In the genomic region with DNA sequence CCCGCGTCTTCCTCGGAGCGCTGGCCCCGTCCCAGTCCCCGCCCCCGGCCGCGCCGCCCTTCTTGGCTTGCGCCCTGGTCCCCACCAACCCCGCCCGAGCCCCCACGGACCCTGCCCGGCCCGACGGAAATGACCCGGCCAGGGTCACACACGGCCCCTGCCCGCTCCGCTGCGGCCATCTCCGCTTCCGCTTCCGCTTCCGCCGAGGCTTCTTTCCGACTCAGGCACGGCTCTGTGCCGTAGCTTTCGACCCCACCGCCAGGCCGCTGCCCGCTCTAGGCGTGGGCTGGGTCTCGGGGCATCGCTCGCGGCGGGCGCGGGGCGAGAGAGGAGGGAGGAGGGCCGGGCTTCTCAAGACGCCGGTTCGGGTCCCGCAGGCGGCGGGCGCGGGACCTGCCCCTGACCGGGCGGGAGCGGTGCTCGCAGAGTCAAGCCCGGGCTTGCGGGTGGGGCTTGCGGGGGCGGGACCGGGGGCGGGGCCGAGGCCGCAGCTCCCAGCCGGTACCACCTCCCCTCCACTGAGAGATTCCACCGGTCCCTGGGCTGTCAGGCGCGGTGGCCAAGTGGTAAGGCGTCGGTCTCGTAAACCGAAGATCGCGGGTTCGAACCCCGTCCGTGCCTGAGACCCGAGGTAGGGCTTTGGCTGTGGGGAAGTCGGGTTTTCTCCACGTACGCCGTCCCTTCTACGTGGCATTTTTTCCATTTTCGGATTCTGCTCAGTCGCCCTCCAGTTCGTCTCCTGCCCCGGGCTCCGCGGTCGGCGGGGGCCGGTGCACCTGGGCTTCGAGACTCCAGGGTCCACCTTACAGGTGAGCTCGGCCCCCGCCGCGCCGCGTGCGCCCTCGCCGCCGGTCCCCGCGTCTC, we compare ENCODE assay signal across 8 cellular contexts.
DNase-seq lines count a peak whose midpoint lies in the region; ATAC-seq, FAIRE-seq and TF ChIP-seq lines count a peak whose summit lies in the region.

No MANE protein-coding gene starts in this region.

- TF ChIP-seq CTCF in GM13976 (IDR thresholded peaks at IDR 0.05; ENCODE audit: borderline replicate concordance, control extremely low read depth, extremely low read depth, insufficient read depth, missing control alignments) (no peak), right atrium auricular region (IDR thresholded peaks at IDR 0.05) (no peak)

- no peaks in the 10 kb centered on the region for H3K36me3 Mint-ChIP-seq in T-helper 17 cell (ENCODE audit: low read depth)

- peak overlapping the region; percentile 88 for H3K27ac Mint-ChIP-seq in T-helper 17 cell

- in situ Hi-C loops in GM13976 (cut with MboI; ENCODE audit: low sequenced_read_pairs, unreplicated experiment): loop anchor here (10.0 kb wide), 1 partner anchor 295 kb away; no protein-coding TSS in a partner anchor

- no peaks in the 10 kb centered on the region for H3K27me3 Mint-ChIP-seq in T-helper 17 cell

- H3K4me3 Mint-ChIP-seq in T-helper 17 cell: peak overlapping the region; percentile 85

- peak; percentile 94 for DNase-seq in GM13976 (ENCODE audit: low spot score)
- peak; percentile 94 for DNase-seq in NCI-H146 (lab: John Stamatoyannopoulos, UW)
- peak; percentile 70 to 78 (median 74) for DNase-seq in T-helper 17 cell
- DNase-seq in right atrium auricular region (ENCODE audit: low spot score): peak; percentile 95
- peak; percentile 58 for DNase-seq in pulmonary artery endothelial cell (ENCODE audit: low read depth, low spot score)
- DNase-seq in urothelium cell line (ENCODE audit: low spot score): peak; percentile 96

- peak overlapping the region; percentile 64 to 83 for H3K4me3 ChIP-seq in right atrium auricular region

- H3K4me1 Mint-ChIP-seq in T-helper 17 cell: peaks cover 16% of the 10 kb centered on the region

- FAIRE-seq in urothelium cell line (lab: Jason Lieb, UNC): peak; percentile 96

- H3K27ac ChIP-seq in angular gyrus (ENCODE audit: low read depth, low read length) (peak overlapping the region; percentile 80), right atrium auricular region (peak overlapping the region; percentile 92 to 96)

- no peaks in the 10 kb centered on the region for H3K9me3 ChIP-seq in T-helper 17 cell (ENCODE audit: control insufficient read depth, low read length, poor library complexity, severe bottlenecking)
- H3K9me3 ChIP-seq in right atrium auricular region: no peaks in the 10 kb centered on the region

- no peaks in the 10 kb centered on the region for H3K36me3 ChIP-seq in right atrium auricular region

- H3K27me3 ChIP-seq in right atrium auricular region: no peaks in the 10 kb centered on the region

- peaks cover 0 to 14% of the 10 kb centered on the region in 2 donors for H3K4me1 ChIP-seq in right atrium auricular region

- ATAC-seq in HG02798 (IDR thresholded peaks at IDR 0.05; ENCODE audit: poor library complexity, unreplicated experiment) (peak; percentile 78), T-helper 17 cell (peak; percentile 89)

Comparison
In these comparisons a context has a peak if more than half of its experiments do, and no peak if none do; other contexts are left out.
1. Peak in every context shown above with its lines: DNase-seq, ATAC-seq, H3K4me3 ChIP-seq and H3K27ac ChIP-seq.